Comparison of ENCODE assay signal across 22 cellular contexts in the genomic region with DNA sequence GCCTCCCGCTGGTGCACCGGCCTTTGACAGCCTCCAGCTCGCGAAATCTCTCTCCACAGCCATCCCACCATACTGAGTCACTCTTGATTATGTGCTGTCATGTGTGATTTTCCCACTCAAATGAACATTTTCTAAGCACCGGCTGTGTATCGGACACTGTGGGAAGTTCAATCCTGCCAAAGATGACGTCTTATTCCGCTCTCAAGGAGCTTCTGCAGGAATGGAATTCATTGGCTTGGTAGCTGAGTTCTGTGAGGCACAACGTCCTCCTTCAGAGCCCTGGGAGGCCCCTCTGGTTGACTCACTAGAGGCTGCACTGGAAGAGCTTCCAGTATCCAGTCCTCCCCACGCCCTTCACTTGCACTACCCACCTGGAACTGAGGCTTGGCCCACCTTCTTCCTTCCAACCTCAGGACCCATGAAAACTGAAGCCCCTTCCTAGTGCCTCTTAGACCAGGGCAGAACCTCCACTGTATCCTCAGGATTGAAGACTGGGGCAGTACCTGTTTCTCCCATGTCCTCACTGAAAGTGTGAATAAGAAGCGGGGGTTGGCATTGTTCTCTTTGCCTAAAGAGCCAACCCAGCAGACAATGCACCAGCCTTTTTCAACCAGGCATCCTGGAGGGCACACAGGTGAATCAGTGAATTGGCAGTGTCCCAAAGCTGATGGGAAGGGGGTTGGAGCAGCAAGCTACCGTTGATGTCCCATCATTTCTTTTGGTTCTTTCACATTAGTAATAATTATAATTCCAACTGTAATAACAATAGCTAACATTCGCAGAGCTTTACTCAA. TPM values are rescaled to one million over a fixed set of nuclear protein-coding genes. Genes with fewer than 3 reads are reported as not detected.
DNase-seq lines count a peak whose midpoint lies in the region; ATAC-seq, FAIRE-seq and TF ChIP-seq lines count a peak whose summit lies in the region.
"Had no signal": no experiment of that assay in that cellular context is flagged by ENCODE, and none has a peak within 500 bp of the region (broad histone marks: within the 10 kb centered on the region; RNA-seq: fewer than 3 reads in every experiment).

No MANE protein-coding gene starts in this region.

- no TSS peak for BruUV-seq in K562 (replicated peaks; lab: Mats Ljungman, UMichigan)

- intact Hi-C loops in K562 (cut with micrococcal nuclease), result no loop called here
- intact Hi-C loops in kidney (cut with DNase I), result no loop called here
- intact Hi-C loops in psoas muscle (cut with DNase I), result loop anchor here in 1 of 2 donors (10.0 kb wide), 1 partner anchor 1693 kb away; no protein-coding TSS in a partner anchor
- intact Hi-C loops in esophagus muscularis mucosa (cut with DNase I), result no loop called here

- H3K27me3 ChIP-seq in K562 (ENCODE audit: control insufficient read depth in 2 of 2, insufficient read depth in 2 of 2, low read length in 2 of 2) (peaks cover 0 to 13% of the 10 kb centered on the region in 2 experiments; a peak in 2 of 5 replicates), psoas muscle (ENCODE audit: insufficient read depth in 3 of 3, low read length in 2 of 3) (no peaks in the 10 kb centered on the region), esophagus muscularis mucosa (no peaks in the 10 kb centered on the region)
- H3K27me3 ChIP-seq: heart left ventricle, uterus had no signal

- peaks cover 3% of the 10 kb centered on the region for H3K9me1 ChIP-seq in K562 (ENCODE audit: control insufficient read depth, insufficient read depth, low read length)

- H3K4me3 ChIP-seq in A549, result no peak overlapping the region
- no peak overlapping the region for H3K4me3 ChIP-seq in K562
- peak overlapping the region; percentile 65 to 72 for H3K4me3 ChIP-seq in kidney (ENCODE audit: low read length in 2 of 2)
- H3K4me3 ChIP-seq in psoas muscle, result no peak overlapping the region
- no peak overlapping the region for H3K4me3 ChIP-seq in esophagus muscularis mucosa
- H3K4me3 ChIP-seq: heart left ventricle, uterus had no signal

- peak overlapping the region; percentile 33; the same call in 2 of the 3 replicates for H3K4me2 ChIP-seq in A549
- no peak overlapping the region for H3K4me2 ChIP-seq in K562 (ENCODE audit: insufficient read depth, low read length)

- H3K4me1 ChIP-seq in A549 (peaks cover 51% of the 10 kb centered on the region), K562 (replicated peaks in 1 of 2; ENCODE audit: control insufficient read depth in 2 of 2, insufficient read depth in 2 of 2, low read length in 2 of 2) (peaks cover 4 to 9% of the 10 kb centered on the region in 2 experiments; a peak in 3 of 5 replicates), kidney (ENCODE audit: control insufficient read depth in 1 of 2, insufficient read depth in 1 of 2, low read depth in 1 of 2, low read length in 2 of 2) (peaks cover 6 to 21% of the 10 kb centered on the region in 2 donors), psoas muscle (peaks cover 15% of the 10 kb centered on the region), esophagus muscularis mucosa (no peaks in the 10 kb centered on the region)
- H3K4me1 ChIP-seq: uterus had no signal

- no peak overlapping the region for H2AFZ ChIP-seq in K562 (ENCODE audit: low read depth, low read length)

- DNase-seq in A549 (ENCODE audit: low read depth in 1 of 2, low spot score in 1 of 2) (no peak), K562 (ENCODE audit: extremely low read depth in 1 of 4, low spot score in 3 of 4) (no peak), kidney (no peak), psoas muscle (no peak), esophagus muscularis mucosa (ENCODE audit: extremely low spot score) (no peak)
- DNase-seq: activated B cell treated with CpG ODN at 0.5 μM for 24 hours; CD4-positive, CD25-positive, alpha-beta regulatory T cell; cortex of kidney; DMS79; erythroblast; heart left ventricle; islet precursor cell; Karpas-422; NCI-H1417 treated with DMSO at 0.1 percent for 48 hours; NCI-H446; T-helper 17 cell; uterus had no signal

- FAIRE-seq in A549 (lab: Jason Lieb, UNC) (no peak), K562 (lab: Jason Lieb, UNC) (peak; percentile 62), kidney (lab: Jason Lieb, UNC) (no peak)
- FAIRE-seq: GM18507 had no signal

- H3K27ac ChIP-seq in A549 (peak overlapping the region in 1 of 2 experiments; percentile 48; a peak in 2 of 6 replicates), K562 (ENCODE audit: extremely low read depth, low read depth, low read length) (no peak overlapping the region), kidney (ENCODE audit: low read depth in 2 of 2, low read length in 2 of 2) (peak overlapping the region; percentile 38 to 77), psoas muscle (no peak overlapping the region), esophagus muscularis mucosa (replicated peaks in 1 of 4) (no peak overlapping the region)
- H3K27ac ChIP-seq: heart left ventricle, uterus had no signal

- TF ChIP-seq CTCF in A549 (IDR thresholded peaks at IDR 0.05) (no peak), K562 (IDR thresholded peaks at IDR 0.05 in 2 of 3, conservative IDR thresholded peaks at IDR 0.05 in 1 of 3; ENCODE audit: insufficient read depth in 2 of 3, low read depth in 1 of 3, low read length in 3 of 3) (no peak), kidney (IDR thresholded peaks at IDR 0.05; ENCODE audit: borderline replicate concordance, extremely low read depth, insufficient read depth) (no peak), psoas muscle (IDR thresholded peaks at IDR 0.05) (no peak), esophagus muscularis mucosa (IDR thresholded peaks at IDR 0.05) (no peak)

- no peak for ATAC-seq in A549
- no peak for ATAC-seq in K562
- ATAC-seq in psoas muscle, result no peak
- no peak for ATAC-seq in HG03175 (IDR thresholded peaks at IDR 0.05; ENCODE audit: unreplicated experiment)
- ATAC-seq: T-helper 17 cell had no signal

- TF ChIP-seq POLR2A in A549 (IDR thresholded peaks at IDR 0.05; ENCODE audit: low read length), result no peak
- no peak for TF ChIP-seq POLR2A in K562 (conservative IDR thresholded peaks at IDR 0.05)
- TF ChIP-seq POLR2A in esophagus muscularis mucosa (IDR thresholded peaks at IDR 0.05; ENCODE audit: low read depth), result no peak

- CTCF ChIA-PET in A549 (lab: Yijun Ruan, JAX), result interaction anchor here (1.3 to 2.8 kb wide), 5 partner anchors 10 to 147 kb away, joined by 3 to 22 read pairs (median 4); no protein-coding TSS in a partner anchor
- CTCF ChIA-PET in K562 (lab: Yijun Ruan, JAX; ENCODE audit: low intra/inter-chr PET ratio), result interaction anchor here (1.7 kb wide), 1 partner anchor 29 kb away, joined by 5 read pairs; no protein-coding TSS in a partner anchor

- peaks cover 7% of the 10 kb centered on the region; the same call in 1 of the 2 replicates for H4K20me1 ChIP-seq in K562 (replicated peaks; ENCODE audit: control insufficient read depth, insufficient read depth, low read length)

- POLR2A ChIA-PET in A549 (lab: Yijun Ruan, JAX), result no interaction called here
- POLR2A ChIA-PET in K562 (lab: Yijun Ruan, JAX), result interaction anchor here (0.6 to 1.4 kb wide), 3 partner anchors 9 to 38 kb away, joined by 3 to 5 read pairs (median 4); no protein-coding TSS in a partner anchor

- in situ Hi-C loops in K562 (cut with MboI), result loop anchor here (25.0 kb wide), 1 partner anchor 1675 kb away; no protein-coding TSS in a partner anchor

- TF ChIP-seq EP300 in A549 (IDR thresholded peaks at IDR 0.05) (no peak), K562 (IDR thresholded peaks at IDR 0.05; ENCODE audit: low read length) (no peak), esophagus muscularis mucosa (IDR thresholded peaks at IDR 0.05) (no peak)

- H3K9ac ChIP-seq in K562 (ENCODE audit: insufficient read depth in 1 of 2, low read depth in 2 of 2, low read length in 2 of 2) (no peak overlapping the region), kidney (ENCODE audit: low read length in 2 of 2) (peak overlapping the region in 1 of 2 donors; percentile 41)

- WGBS in A549 (ENCODE audit: missing lambda C conversion rate), result 82% methylated on average over 13 of the region's 13 CpGs
- 12% methylated on average over 13 of the region's 13 CpGs for WGBS in K562 (ENCODE audit: insufficient coverage, low coverage, missing lambda C conversion rate)
- 81 to 89% (median 85%) methylated on average over 13 of the region's 13 CpGs for WGBS in psoas muscle, 3 donors
- WGBS in esophagus muscularis mucosa, result 80% methylated on average over 13 of the region's 13 CpGs

- H3K9me3 ChIP-seq in A549, result no peaks in the 10 kb centered on the region
- H3K9me3 ChIP-seq in K562 (replicated peaks; ENCODE audit: control insufficient read depth, insufficient read depth, low read depth, low read length), result no peaks in the 10 kb centered on the region
- H3K9me3 ChIP-seq in kidney (ENCODE audit: control insufficient read depth in 1 of 2, low read length in 2 of 2), result no peaks in the 10 kb centered on the region
- no peaks in the 10 kb centered on the region for H3K9me3 ChIP-seq in psoas muscle
- no peaks in the 10 kb centered on the region for H3K9me3 ChIP-seq in esophagus muscularis mucosa
- H3K9me3 ChIP-seq: heart left ventricle, uterus had no signal

- H3K79me2 ChIP-seq in K562 (ENCODE audit: control insufficient read depth, insufficient read depth, low read length), result no peaks in the 10 kb centered on the region

- TF ChIP-seq RAD21 in A549 (conservative IDR thresholded peaks at IDR 0.05 in 1 of 2, IDR thresholded peaks at IDR 0.05 in 1 of 2) (no peak), K562 (CRISPR knock-in tag; conservative IDR thresholded peaks at IDR 0.05 in 1 of 2, IDR thresholded peaks at IDR 0.05 in 1 of 2) (no peak)

- no peaks in the 10 kb centered on the region for H3K36me3 ChIP-seq in K562 (ENCODE audit: control insufficient read depth, insufficient read depth, low read length)
- peaks cover 7 to 8% of the 10 kb centered on the region in 2 donors for H3K36me3 ChIP-seq in kidney (ENCODE audit: control insufficient read depth in 1 of 2, insufficient read depth in 2 of 2, low read length in 2 of 2)
- H3K36me3 ChIP-seq in psoas muscle (ENCODE audit: insufficient read depth in 1 of 2, low read depth in 1 of 2), result no peaks in the 10 kb centered on the region
- no peaks in the 10 kb centered on the region for H3K36me3 ChIP-seq in esophagus muscularis mucosa
- H3K36me3 ChIP-seq: heart left ventricle, uterus had no signal

RNA-seq across cellular contexts. Expression of a gene that starts 1.7 kb away (rescaled TPM):
- 2.2 and 2.8 TPM in 2 replicates for polyA plus RNA-seq in A549 (2011; rRNA removed)
- polyA plus RNA-seq in A549 (2012; cell fraction: cytosol; rRNA removed), result 1.2 and 1.5 TPM in 2 replicates
- 5.2 and 6.2 TPM in 2 replicates for polyA plus RNA-seq in A549 (2012; cell fraction: nucleus; rRNA removed)
- polyA plus RNA-seq in A549 (2017; fragmentation: RNase III; extraction: RNeasy Plus Mini Kit Qiagen cat#74134 plus additional on column Dnase treatment), result 0.79 to 1.2 TPM (median 1.1 TPM) in 3 replicates
- polyA minus RNA-seq in A549 (2011; rRNA and poly(A)+ RNA removed), result 1.2 and 1.3 TPM in 2 replicates
- total RNA-seq in K562 (2011; cell fraction: chromatin; rRNA removed; ENCODE audit: low replicate concordance), result 2.7 and 3.1 TPM in 2 replicates
- total RNA-seq in K562 (2011; cell fraction: nucleolus; rRNA removed), result 1.6 and 2.0 TPM in 2 replicates
- 2.5 and 3.7 TPM in 2 replicates for total RNA-seq in K562 (2011; cell fraction: nucleoplasm; rRNA removed)
- 0.33 and 0.95 TPM in 2 replicates for total RNA-seq in K562 (2014; rRNA removed)
- 0.35 and 0.40 TPM in 2 replicates for total RNA-seq in K562 (2014; rRNA removed; fragmentation: Illumina TruSeq; extraction: Trizol)
- total RNA-seq in K562 (2015; rRNA removed; fragmentation: Illumina TruSeq; extraction: Trizol), result 0.33 and 0.53 TPM in 2 replicates
- 0.64 and 0.78 TPM in 2 replicates for total RNA-seq in K562 (2021)
- polyA plus RNA-seq in K562 (2011; rRNA removed), result 0.82 and 1.7 TPM in 2 replicates
- polyA plus RNA-seq in K562 (2011; cell fraction: cytosol; rRNA removed), result 0.72 and 1.2 TPM in 2 replicates
- 7.8 and 9.9 TPM in 2 replicates for polyA plus RNA-seq in K562 (2011; cell fraction: nucleus; rRNA removed)
- polyA plus RNA-seq in K562 (2012), result 0.70 and 2.4 TPM in 2 replicates
- polyA plus RNA-seq in K562 (2014; fragmentation: Illumina TruSeq; extraction: Trizol), result 0.59 and 0.80 TPM in 2 replicates
- under 1 TPM in 1 of 2 experiments, not detected in 1; 0.07 TPM for polyA plus RNA-seq in K562 (2014; fragmentation: Nextera tagmentation; extraction: Ambion mirVana)
- polyA plus RNA-seq in K562 (2014; rRNA removed), result 1.8 TPM in 2 replicates
- polyA minus RNA-seq in K562 (2011; rRNA and poly(A)+ RNA removed), result 0.21 and 0.39 TPM in 2 replicates
- polyA minus RNA-seq in K562 (2011; cell fraction: cytosol; rRNA and poly(A)+ RNA removed), result not detected in 2 replicates
- polyA minus RNA-seq in K562 (2011; cell fraction: nucleus; rRNA and poly(A)+ RNA removed), result 1.5 and 2.4 TPM in 2 replicates
- 53.7 TPM for total RNA-seq in kidney
- 41.3 TPM for polyA plus RNA-seq in kidney (ENCODE audit: insufficient read depth, low read depth, low replicate concordance)
- total RNA-seq in psoas muscle, result under 1 TPM; 0.14 to 0.43 (median 0.28) TPM
- under 1 TPM; 0.18 to 0.90 (median 0.33) TPM for polyA plus RNA-seq in psoas muscle
- under 1 TPM; 0.33 to 0.83 (median 0.60) TPM for total RNA-seq in esophagus muscularis mucosa

RNA-seq across cellular contexts. Expression of a gene that starts 5.0 kb away (rescaled TPM):
- not detected in 2 replicates for polyA plus RNA-seq in A549 (2011; rRNA removed)
- 0.08 and 0.17 TPM in 2 replicates for polyA plus RNA-seq in A549 (2012; cell fraction: cytosol; rRNA removed)
- not detected in 2 replicates for polyA plus RNA-seq in A549 (2012; cell fraction: nucleus; rRNA removed)
- polyA plus RNA-seq in A549 (2017; fragmentation: RNase III; extraction: RNeasy Plus Mini Kit Qiagen cat#74134 plus additional on column Dnase treatment), result not detected in 3 replicates
- polyA minus RNA-seq in A549 (2011; rRNA and poly(A)+ RNA removed), result not detected in 2 replicates
- not detected in 2 replicates for total RNA-seq in K562 (2011; cell fraction: chromatin; rRNA removed; ENCODE audit: low replicate concordance)
- total RNA-seq in K562 (2011; cell fraction: nucleolus; rRNA removed), result not detected in 2 replicates
- total RNA-seq in K562 (2011; cell fraction: nucleoplasm; rRNA removed), result not detected in 2 replicates
- total RNA-seq in K562 (2014; rRNA removed), result not detected in 2 replicates
- total RNA-seq in K562 (2014; rRNA removed; fragmentation: Illumina TruSeq; extraction: Trizol), result not detected in 2 replicates
- not detected in 2 replicates for total RNA-seq in K562 (2015; rRNA removed; fragmentation: Illumina TruSeq; extraction: Trizol)
- not detected in 2 replicates for total RNA-seq in K562 (2021)
- polyA plus RNA-seq in K562 (2011; rRNA removed), result 0.12 TPM in 1 of 2 replicates, not detected in the other
- not detected in 2 replicates for polyA plus RNA-seq in K562 (2011; cell fraction: cytosol; rRNA removed)
- not detected in 2 replicates for polyA plus RNA-seq in K562 (2011; cell fraction: nucleus; rRNA removed)
- polyA plus RNA-seq in K562 (2012), result 0.19 TPM in 1 of 2 replicates, not detected in the other
- polyA plus RNA-seq in K562 (2014; fragmentation: Illumina TruSeq; extraction: Trizol), result not detected in 2 replicates
- polyA plus RNA-seq in K562 (2014; fragmentation: Nextera tagmentation; extraction: Ambion mirVana), result not detected
- polyA plus RNA-seq in K562 (2014; rRNA removed), result not detected in 2 replicates
- polyA minus RNA-seq in K562 (2011; rRNA and poly(A)+ RNA removed), result not detected in 2 replicates
- not detected in 2 replicates for polyA minus RNA-seq in K562 (2011; cell fraction: cytosol; rRNA and poly(A)+ RNA removed)
- not detected in 2 replicates for polyA minus RNA-seq in K562 (2011; cell fraction: nucleus; rRNA and poly(A)+ RNA removed)
- 0.44 TPM for total RNA-seq in kidney
- 0.88 TPM for polyA plus RNA-seq in kidney (ENCODE audit: insufficient read depth, low read depth, low replicate concordance)
- total RNA-seq in psoas muscle, result under 1 TPM in 1 of 4 donors, not detected in 3; 0.27 TPM
- not detected for polyA plus RNA-seq in psoas muscle
- not detected for total RNA-seq in esophagus muscularis mucosa
- total RNA-seq: activated B cell treated with CpG ODN at 0.5 μM for 24 hours; activated CD8-positive, alpha-beta memory T cell treated with anti-CD3 and anti-CD28 coated beads for 36 hours; CD4-positive, CD25-positive, alpha-beta regulatory T cell; H4; heart left ventricle; mesothelial cell of epicardium; T-helper 17 cell; uterus had no signal
- polyA plus RNA-seq: CD4-positive, CD25-positive, alpha-beta regulatory T cell; heart left ventricle had no signal

RNA-seq across cellular contexts. Expression of a gene that starts 15.7 kb away (rescaled TPM):
- polyA plus RNA-seq in A549 (2011; rRNA removed) (not detected in 2 replicates), A549 (2017; fragmentation: RNase III; extraction: RNeasy Plus Mini Kit Qiagen cat#74134 plus additional on column Dnase treatment) (not detected in 3 replicates), K562 (2011; rRNA removed) (not detected in 2 replicates), K562 (2014; fragmentation: Illumina TruSeq; extraction: Trizol) (not detected in 2 replicates), K562 (2014; fragmentation: Nextera tagmentation; extraction: Ambion mirVana) (1 to 10 TPM in 1 of 2 experiments, under 1 TPM in 1; 0.25 to 1.6 TPM), K562 (2014; rRNA removed) (not detected in 2 replicates), kidney (ENCODE audit: insufficient read depth, low read depth, low replicate concordance) (not detected), psoas muscle (100 to 1,000 TPM in 1 of 3 donors, 10 to 100 TPM in 2; 16.4 to 141 (median 80.7) TPM)
- not detected in 2 replicates for polyA plus RNA-seq in A549 (2012; cell fraction: cytosol; rRNA removed)
- polyA plus RNA-seq in A549 (2012; cell fraction: nucleus; rRNA removed), result not detected in 2 replicates
- polyA minus RNA-seq in A549 (2011; rRNA and poly(A)+ RNA removed), result not detected in 2 replicates
- not detected in 2 replicates for total RNA-seq in K562 (2011; cell fraction: chromatin; rRNA removed; ENCODE audit: low replicate concordance)
- total RNA-seq in K562 (2011; cell fraction: nucleolus; rRNA removed), result not detected in 2 replicates
- not detected in 2 replicates for total RNA-seq in K562 (2011; cell fraction: nucleoplasm; rRNA removed)
- total RNA-seq in K562 (2014; rRNA removed) (not detected in 2 replicates), K562 (2014; rRNA removed; fragmentation: Illumina TruSeq; extraction: Trizol) (not detected in 2 replicates), K562 (2015; rRNA removed; fragmentation: Illumina TruSeq; extraction: Trizol) (not detected in 2 replicates), K562 (2021) (not detected in 2 replicates), kidney (not detected), psoas muscle (100 to 1,000 TPM; 135 to 511 (median 272) TPM), esophagus muscularis mucosa (1 to 10 TPM in 1 of 4 donors, under 1 TPM in 2, not detected in 1; 0.50 to 1.0 (median 0.97) TPM)
- not detected in 2 replicates for polyA plus RNA-seq in K562 (2011; cell fraction: cytosol; rRNA removed)
- not detected in 2 replicates for polyA plus RNA-seq in K562 (2011; cell fraction: nucleus; rRNA removed)
- polyA plus RNA-seq in K562 (2012), result 0.10 and 0.61 TPM in 2 replicates
- polyA minus RNA-seq in K562 (2011; rRNA and poly(A)+ RNA removed), result not detected in 2 replicates
- not detected in 2 replicates for polyA minus RNA-seq in K562 (2011; cell fraction: cytosol; rRNA and poly(A)+ RNA removed)
- polyA minus RNA-seq in K562 (2011; cell fraction: nucleus; rRNA and poly(A)+ RNA removed), result not detected in 2 replicates
- total RNA-seq: activated B cell treated with CpG ODN at 0.5 μM for 24 hours; activated CD8-positive, alpha-beta memory T cell treated with anti-CD3 and anti-CD28 coated beads for 36 hours; CD4-positive, CD25-positive, alpha-beta regulatory T cell; H4; T-helper 17 cell; uterus had no signal

RNA-seq across cellular contexts. Expression of a gene that starts 34.9 kb away (rescaled TPM):
- 15.6 and 21.4 TPM in 2 replicates for polyA plus RNA-seq in A549 (2011; rRNA removed)
- 4.8 and 5.1 TPM in 2 replicates for polyA plus RNA-seq in A549 (2012; cell fraction: cytosol; rRNA removed)
- polyA plus RNA-seq in A549 (2012; cell fraction: nucleus; rRNA removed), result 4.8 and 6.1 TPM in 2 replicates
- polyA plus RNA-seq in A549 (2017; fragmentation: RNase III; extraction: RNeasy Plus Mini Kit Qiagen cat#74134 plus additional on column Dnase treatment), result 26.2 to 28.5 TPM (median 26.4 TPM) in 3 replicates
- 6.2 and 7.8 TPM in 2 replicates for polyA minus RNA-seq in A549 (2011; rRNA and poly(A)+ RNA removed)
- 23.6 and 48.3 TPM in 2 replicates for total RNA-seq in K562 (2011; cell fraction: chromatin; rRNA removed; ENCODE audit: low replicate concordance)
- 21.2 and 21.8 TPM in 2 replicates for total RNA-seq in K562 (2011; cell fraction: nucleolus; rRNA removed)
- total RNA-seq in K562 (2011; cell fraction: nucleoplasm; rRNA removed), result 38.5 and 60.6 TPM in 2 replicates
- 32.7 and 49.3 TPM in 2 replicates for total RNA-seq in K562 (2014; rRNA removed)
- total RNA-seq in K562 (2014; rRNA removed; fragmentation: Illumina TruSeq; extraction: Trizol), result 61.1 and 63.2 TPM in 2 replicates
- total RNA-seq in K562 (2015; rRNA removed; fragmentation: Illumina TruSeq; extraction: Trizol), result 56.2 and 60.8 TPM in 2 replicates
- total RNA-seq in K562 (2021), result 43.4 and 47.1 TPM in 2 replicates
- polyA plus RNA-seq in K562 (2011; rRNA removed), result 38.4 and 45.7 TPM in 2 replicates
- 9.3 and 22.8 TPM in 2 replicates for polyA plus RNA-seq in K562 (2011; cell fraction: cytosol; rRNA removed)
- 22.4 and 26.7 TPM in 2 replicates for polyA plus RNA-seq in K562 (2011; cell fraction: nucleus; rRNA removed)
- 51.9 and 66.7 TPM in 2 replicates for polyA plus RNA-seq in K562 (2012)
- polyA plus RNA-seq in K562 (2014; fragmentation: Illumina TruSeq; extraction: Trizol), result 63.2 and 65.8 TPM in 2 replicates
- polyA plus RNA-seq in K562 (2014; fragmentation: Nextera tagmentation; extraction: Ambion mirVana), result 10 to 100 TPM; 79.6 to 88.3 TPM
- polyA plus RNA-seq in K562 (2014; rRNA removed), result 70.3 and 71.6 TPM in 2 replicates
- polyA minus RNA-seq in K562 (2011; rRNA and poly(A)+ RNA removed), result 35.1 and 49.4 TPM in 2 replicates
- polyA minus RNA-seq in K562 (2011; cell fraction: cytosol; rRNA and poly(A)+ RNA removed), result 7.8 and 10.4 TPM in 2 replicates
- 35.0 and 66.5 TPM in 2 replicates for polyA minus RNA-seq in K562 (2011; cell fraction: nucleus; rRNA and poly(A)+ RNA removed)
- 35.9 TPM for total RNA-seq in kidney
- 62.6 TPM for polyA plus RNA-seq in kidney (ENCODE audit: insufficient read depth, low read depth, low replicate concordance)
- 10 to 100 TPM; 13.5 to 23.4 (median 16.6) TPM for total RNA-seq in psoas muscle
- polyA plus RNA-seq in psoas muscle, result 10 to 100 TPM; 24.6 to 74.6 (median 52.3) TPM
- 10 to 100 TPM; 11.9 to 19.4 (median 16.5) TPM for total RNA-seq in esophagus muscularis mucosa

RNA-seq across cellular contexts. Expression of a gene that starts 35.5 kb away (rescaled TPM):
- polyA plus RNA-seq in A549 (2011; rRNA removed) (11.2 and 19.2 TPM in 2 replicates), A549 (2017; fragmentation: RNase III; extraction: RNeasy Plus Mini Kit Qiagen cat#74134 plus additional on column Dnase treatment) (15.7 to 17.0 TPM (median 16.2 TPM) in 3 replicates), K562 (2011; rRNA removed) (21.8 and 25.1 TPM in 2 replicates), K562 (2014; fragmentation: Illumina TruSeq; extraction: Trizol) (31.2 and 37.1 TPM in 2 replicates), K562 (2014; fragmentation: Nextera tagmentation; extraction: Ambion mirVana) (10 to 100 TPM in 1 of 2 experiments, 1 to 10 TPM in 1; 7.3 to 10.1 TPM), K562 (2014; rRNA removed) (21.9 and 22.7 TPM in 2 replicates), kidney (ENCODE audit: insufficient read depth, low read depth, low replicate concordance) (6.4 TPM), psoas muscle (10 to 100 TPM in 2 of 3 donors, 1 to 10 TPM in 1; 2.7 to 14.2 (median 10.4) TPM)
- 5.3 and 7.1 TPM in 2 replicates for polyA plus RNA-seq in A549 (2012; cell fraction: cytosol; rRNA removed)
- polyA plus RNA-seq in A549 (2012; cell fraction: nucleus; rRNA removed), result 5.1 and 5.3 TPM in 2 replicates
- 39.9 and 41.1 TPM in 2 replicates for polyA minus RNA-seq in A549 (2011; rRNA and poly(A)+ RNA removed)
- 14.4 and 20.1 TPM in 2 replicates for total RNA-seq in K562 (2011; cell fraction: chromatin; rRNA removed; ENCODE audit: low replicate concordance)
- 8.7 and 9.7 TPM in 2 replicates for total RNA-seq in K562 (2011; cell fraction: nucleolus; rRNA removed)
- total RNA-seq in K562 (2011; cell fraction: nucleoplasm; rRNA removed), result 11.2 and 12.9 TPM in 2 replicates
- total RNA-seq in K562 (2014; rRNA removed) (18.6 and 23.8 TPM in 2 replicates), K562 (2014; rRNA removed; fragmentation: Illumina TruSeq; extraction: Trizol) (19.2 and 20.4 TPM in 2 replicates), K562 (2015; rRNA removed; fragmentation: Illumina TruSeq; extraction: Trizol) (24.4 and 26.6 TPM in 2 replicates), K562 (2021) (24.3 and 27.4 TPM in 2 replicates), kidney (22.5 TPM), psoas muscle (10 to 100 TPM; 11.8 to 14.1 (median 13.0) TPM), esophagus muscularis mucosa (10 to 100 TPM in 3 of 4 donors, 1 to 10 TPM in 1; 9.1 to 11.4 (median 10.5) TPM)
- 24.0 and 24.5 TPM in 2 replicates for polyA plus RNA-seq in K562 (2011; cell fraction: cytosol; rRNA removed)
- polyA plus RNA-seq in K562 (2011; cell fraction: nucleus; rRNA removed), result 31.2 and 32.0 TPM in 2 replicates
- 18.8 and 30.1 TPM in 2 replicates for polyA plus RNA-seq in K562 (2012)
- 51.8 and 65.3 TPM in 2 replicates for polyA minus RNA-seq in K562 (2011; rRNA and poly(A)+ RNA removed)
- 24.0 and 33.8 TPM in 2 replicates for polyA minus RNA-seq in K562 (2011; cell fraction: cytosol; rRNA and poly(A)+ RNA removed)
- polyA minus RNA-seq in K562 (2011; cell fraction: nucleus; rRNA and poly(A)+ RNA removed), result 11.7 and 20.1 TPM in 2 replicates

Comparison
In these comparisons a context has a peak if more than half of its experiments do, and no peak if none do; other contexts are left out.
1. H3K27ac ChIP-seq: peak in kidney (2 of 2); none in K562 (single experiment), psoas muscle (single experiment) and esophagus muscularis mucosa (0 of 4).
2. H3K4me3 ChIP-seq: peak in kidney (2 of 2); none in A549 (single experiment), K562 (single experiment), psoas muscle (single experiment) and esophagus muscularis mucosa (0 of 4).
3. RNA of a gene that starts 1.7 kb away (total RNA-seq): 53.7 TPM in kidney (single experiment); 0.33 to 0.83 TPM in esophagus muscularis mucosa, 0.33 to 3.7 TPM in K562 and 0.14 to 0.43 TPM in psoas muscle; every median in the first group is over 10 times any median in the second.
4. RNA of a gene that starts 15.7 kb away (total RNA-seq): 135 to 511 TPM in psoas muscle; 0.50 to 1.0 TPM in esophagus muscularis mucosa, not detected in kidney (single experiment) and not detected in K562; every median in the first group is over 10 times any median in the second.